40 cellular contexts compared by ENCODE assay signal in genomic region chr1:172748201-172748600, GRCh38.
"Had no signal": no experiment of that assay in that cellular context is flagged by ENCODE, and none has a peak within 500 bp of the region (broad histone marks: within the 10 kb centered on the region; RNA-seq: fewer than 3 reads in every experiment).

No MANE protein-coding gene starts in this region.

- H3K4me1 Mint-ChIP-seq: brain had no signal

- H3K4me3 ChIP-seq: adrenal gland, ascending aorta, body of pancreas, breast epithelium, cardiac muscle cell had no signal

- H3K9me3 Mint-ChIP-seq: activated naive CD4-positive, alpha-beta T cell treated with anti-CD3 and anti-CD28 coated beads, Interleukin-2, amount 10 ng/mL, durations not matched to agents 7 days and 5 days; activated naive CD4-positive, alpha-beta T cell treated with anti-CD3 and anti-CD28 coated beads, Interleukin-2, amount 50 U/mL, for 24 hours; activated naive CD8-positive, alpha-beta T cell treated with anti-CD3 and anti-CD28 coated beads for 36 hours; activated naive CD8-positive, alpha-beta T cell treated with anti-CD3 and anti-CD28 coated beads, Interleukin-2, amount 50 U/mL, for 24 hours; activated T-cell treated with anti-CD3 and anti-CD28 coated beads, Interleukin-2, amount 50 U/mL, for 24 hours; activated T-cell treated with anti-CD3 and anti-CD28 coated beads, Interleukin-2, amount 50 U/mL, for 4 hours; activated T-cell treated with anti-CD3 and anti-CD28 coated beads, Interleukin-2, amount 50 U/mL, for 72 hours; activated T-helper 1 cell treated with anti-CD3 and anti-CD28 coated beads, Interleukin-12 subunit alpha, Interleukin-12 subunit beta, Interleukin-2, Interleukin-4 antibody, amounts not matched to agents 30 ng/mL and 10 ng/mL and 1 ng/mL, durations not matched to agents 14 hours and 24 hours and 36 hours; activated T-helper 17 cell treated with anti-CD3 and anti-CD28 coated beads, Interleukin-2, amount 50 U/mL, for 72 hours; activated T-helper 2 cell treated with anti-CD3 and anti-CD28 coated beads, Interferon-gamma antibody, Interleukin-2, Interleukin-4, amounts not matched to agents 10 μg/mL and 5 μg/mL and 100 μg/mL, durations not matched to agents 14 hours and 24 hours and 36 hours; central memory CD8-positive, alpha-beta T cell had no signal

- H3K27me3 Mint-ChIP-seq: activated naive CD4-positive, alpha-beta T cell treated with anti-CD3 and anti-CD28 coated beads, Interleukin-2, amount 50 U/mL, for 24 hours; activated naive CD8-positive, alpha-beta T cell; activated naive CD8-positive, alpha-beta T cell treated with anti-CD3 and anti-CD28 coated beads for 36 hours; activated naive CD8-positive, alpha-beta T cell treated with anti-CD3 and anti-CD28 coated beads, Interleukin-2, amount 10 ng/mL, durations not matched to agents 7 days and 5 days; activated T-cell treated with anti-CD3 and anti-CD28 coated beads, Interleukin-2, amount 50 U/mL, for 24 hours; activated T-helper 17 cell treated with anti-CD3 and anti-CD28 coated beads, Interleukin-2, amount 50 U/mL, for 72 hours; central memory CD8-positive, alpha-beta T cell had no signal

- H3K4me1 ChIP-seq: ascending aorta, body of pancreas, breast epithelium had no signal

- H3K36me3 ChIP-seq: adrenal gland, ascending aorta, brain microvascular endothelial cell, breast epithelium, cardiac muscle cell had no signal

- DNase-seq: activated effector memory CD4-positive, alpha-beta T cell treated with anti-CD3 and anti-CD28 coated beads, Interleukin-2, amount 50 U/mL, for 16 hours; activated effector memory CD4-positive, alpha-beta T cell treated with Interleukin-2 at 50 U/mL for 16 hours; activated gamma-delta T cell; activated gamma-delta T cell treated with Interleukin-2 at 50 U/mL for 16 hours; activated naive CD4-positive, alpha-beta T cell; activated naive CD4-positive, alpha-beta T cell treated with anti-CD3 and anti-CD28 coated beads for 36 hours; activated naive CD4-positive, alpha-beta T cell treated with anti-CD3 and anti-CD28 coated beads, Interleukin-2, amount 10 ng/mL, durations not matched to agents 7 days and 5 days; activated naive CD4-positive, alpha-beta T cell treated with anti-CD3 and anti-CD28 coated beads, Interleukin-2, amount 50 U/mL, for 16 hours; activated naive CD4-positive, alpha-beta T cell treated with Interleukin-2 at 50 U/mL for 16 hours; activated naive CD8-positive, alpha-beta T cell treated with anti-CD3 and anti-CD28 coated beads for 36 hours; activated naive CD8-positive, alpha-beta T cell treated with anti-CD3 and anti-CD28 coated beads, Interleukin-2, amount 10 ng/mL, durations not matched to agents 7 days and 5 days; activated naive CD8-positive, alpha-beta T cell treated with anti-CD3 and anti-CD28 coated beads, Interleukin-2, amount 50 U/mL, for 24 hours; activated T-cell treated with anti-CD3 and anti-CD28 coated beads, Interleukin-2, amount 50 U/mL, for 1 hour; activated T-cell treated with anti-CD3 and anti-CD28 coated beads, Interleukin-2, amount 50 U/mL, for 24 hours; activated T-cell treated with anti-CD3 and anti-CD28 coated beads, Interleukin-2, amount 50 U/mL, for 4 hours; activated T-cell treated with anti-CD3 and anti-CD28 coated beads, Interleukin-2, amount 50 U/mL, for 48 hours; activated T-cell treated with anti-CD3 and anti-CD28 coated beads, Interleukin-2, amount 50 U/mL, for 72 hours; adrenal gland; amniotic stem cell; amygdala; anterior cingulate cortex; aorta; body of pancreas; brain microvascular endothelial cell; caudate nucleus; central memory CD4-positive, alpha-beta T cell; cerebellar nuclear complex had no signal

- H3K27ac ChIP-seq: adrenal gland, ascending aorta, body of pancreas, brain microvascular endothelial cell, breast epithelium, cardiac muscle cell had no signal

- H3K27me3 ChIP-seq: adrenal gland, ascending aorta, body of pancreas, brain microvascular endothelial cell, breast epithelium, cardiac muscle cell had no signal

- H3K36me3 Mint-ChIP-seq: activated naive CD4-positive, alpha-beta T cell treated with anti-CD3 and anti-CD28 coated beads, Interleukin-2, amount 10 ng/mL, durations not matched to agents 7 days and 5 days; activated naive CD4-positive, alpha-beta T cell treated with anti-CD3 and anti-CD28 coated beads, Interleukin-2, amount 50 U/mL, for 24 hours; activated naive CD4-positive, alpha-beta T cell treated with anti-CD3 and anti-CD28 coated beads, Interleukin-2, amount 50 U/mL, for 72 hours; activated naive CD8-positive, alpha-beta T cell; activated naive CD8-positive, alpha-beta T cell treated with anti-CD3 and anti-CD28 coated beads for 36 hours; brain had no signal

- H3K4me3 Mint-ChIP-seq: activated naive CD4-positive, alpha-beta T cell treated with anti-CD3 and anti-CD28 coated beads for 36 hours; activated naive CD4-positive, alpha-beta T cell treated with anti-CD3 and anti-CD28 coated beads, Interleukin-2, amount 10 ng/mL, durations not matched to agents 7 days and 5 days; activated naive CD4-positive, alpha-beta T cell treated with anti-CD3 and anti-CD28 coated beads, Interleukin-2, amount 50 U/mL, for 24 hours; activated naive CD8-positive, alpha-beta T cell; activated naive CD8-positive, alpha-beta T cell treated with anti-CD3 and anti-CD28 coated beads for 36 hours; activated naive CD8-positive, alpha-beta T cell treated with anti-CD3 and anti-CD28 coated beads, Interleukin-2, amount 10 ng/mL, durations not matched to agents 7 days and 5 days; activated naive CD8-positive, alpha-beta T cell treated with anti-CD3 and anti-CD28 coated beads, Interleukin-2, amount 50 U/mL, for 24 hours; activated T-cell treated with anti-CD3 and anti-CD28 coated beads, Interleukin-2, amount 50 U/mL, for 24 hours; activated T-cell treated with anti-CD3 and anti-CD28 coated beads, Interleukin-2, amount 50 U/mL, for 4 hours; activated T-cell treated with anti-CD3 and anti-CD28 coated beads, Interleukin-2, amount 50 U/mL, for 72 hours; activated T-helper 1 cell treated with anti-CD3 and anti-CD28 coated beads, Interleukin-12 subunit alpha, Interleukin-12 subunit beta, Interleukin-2, Interleukin-4 antibody, amounts not matched to agents 30 ng/mL and 10 ng/mL and 1 ng/mL, durations not matched to agents 14 hours and 24 hours and 36 hours; activated T-helper 17 cell treated with anti-CD3 and anti-CD28 coated beads, Interleukin-2, amount 50 U/mL, for 72 hours; brain; central memory CD8-positive, alpha-beta T cell had no signal

- H3K9me3 ChIP-seq: adrenal gland, ascending aorta, body of pancreas, breast epithelium had no signal

- H3K27ac Mint-ChIP-seq: activated naive CD4-positive, alpha-beta T cell treated with anti-CD3 and anti-CD28 coated beads for 36 hours; activated naive CD4-positive, alpha-beta T cell treated with anti-CD3 and anti-CD28 coated beads, Interleukin-2, amount 10 ng/mL, durations not matched to agents 7 days and 5 days; activated naive CD4-positive, alpha-beta T cell treated with anti-CD3 and anti-CD28 coated beads, Interleukin-2, amount 50 U/mL, for 24 hours; activated naive CD8-positive, alpha-beta T cell; activated naive CD8-positive, alpha-beta T cell treated with anti-CD3 and anti-CD28 coated beads for 36 hours; activated naive CD8-positive, alpha-beta T cell treated with anti-CD3 and anti-CD28 coated beads, Interleukin-2, amount 10 ng/mL, durations not matched to agents 7 days and 5 days; activated naive CD8-positive, alpha-beta T cell treated with anti-CD3 and anti-CD28 coated beads, Interleukin-2, amount 50 U/mL, for 24 hours; activated T-cell treated with anti-CD3 and anti-CD28 coated beads, Interleukin-2, amount 50 U/mL, for 24 hours; activated T-cell treated with anti-CD3 and anti-CD28 coated beads, Interleukin-2, amount 50 U/mL, for 72 hours; activated T-helper 1 cell treated with anti-CD3 and anti-CD28 coated beads, Interleukin-12 subunit alpha, Interleukin-12 subunit beta, Interleukin-2, Interleukin-4 antibody, amounts not matched to agents 30 ng/mL and 10 ng/mL and 1 ng/mL, durations not matched to agents 14 hours and 24 hours and 36 hours; activated T-helper 17 cell treated with anti-CD3 and anti-CD28 coated beads, Interleukin-2, amount 50 U/mL, for 72 hours; activated T-helper 2 cell treated with anti-CD3 and anti-CD28 coated beads, Interferon-gamma antibody, Interleukin-2, Interleukin-4, amounts not matched to agents 10 μg/mL and 5 μg/mL and 100 μg/mL, durations not matched to agents 14 hours and 24 hours and 36 hours; brain had no signal

- FAIRE-seq: astrocyte, bronchial epithelial cell had no signal

- ATAC-seq: activated naive CD4-positive, alpha-beta T cell treated with anti-CD3 and anti-CD28 coated beads, Interleukin-2, amount 50 U/mL, for 72 hours; activated naive CD8-positive, alpha-beta T cell treated with anti-CD3 and anti-CD28 coated beads, Interleukin-2, amount 50 U/mL, for 24 hours; activated T-cell treated with anti-CD3 and anti-CD28 coated beads, Interleukin-2, amount 50 U/mL, for 4 hours; activated T-cell treated with anti-CD3 and anti-CD28 coated beads, Interleukin-2, amount 50 U/mL, for 72 hours; activated T-helper 17 cell treated with anti-CD3 and anti-CD28 coated beads, Interleukin-2, amount 50 U/mL, for 72 hours; body of pancreas had no signal
